ENCODE assay signal across 1 cellular context in the genomic region with DNA sequence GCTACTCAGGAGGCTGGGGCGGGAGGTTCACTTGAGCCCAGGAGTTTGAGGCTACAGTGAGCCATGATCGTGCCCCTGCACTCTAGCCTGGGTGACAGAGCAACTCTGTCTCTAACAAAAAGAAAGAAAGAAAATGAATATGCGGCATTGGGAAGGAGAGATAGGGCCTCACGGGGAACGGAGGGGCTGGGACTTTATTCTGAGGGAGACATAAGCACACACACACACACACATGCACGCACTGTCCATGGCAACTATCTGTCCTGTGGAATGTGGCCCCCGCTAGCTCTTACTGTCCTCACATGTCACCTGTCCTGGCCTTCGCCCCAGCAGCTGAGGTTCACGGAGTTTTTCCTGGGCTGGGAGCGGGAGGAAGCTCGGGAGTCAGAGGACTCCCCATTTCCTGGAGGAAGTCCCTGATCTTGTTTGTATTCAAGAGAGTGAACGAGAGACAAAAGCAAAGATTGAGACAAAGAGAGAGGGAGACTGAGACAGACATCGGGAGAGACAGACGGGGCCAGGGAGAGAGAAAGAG.
TF ChIP-seq lines count a peak whose summit lies in the region.

No MANE protein-coding gene starts in this region.

TF ChIP-seq in K562, 482 proteins besides CTCF, POLR2A, EP300 and RAD21 (continued from another document):
- TF ChIP-seq, protein P1, sequence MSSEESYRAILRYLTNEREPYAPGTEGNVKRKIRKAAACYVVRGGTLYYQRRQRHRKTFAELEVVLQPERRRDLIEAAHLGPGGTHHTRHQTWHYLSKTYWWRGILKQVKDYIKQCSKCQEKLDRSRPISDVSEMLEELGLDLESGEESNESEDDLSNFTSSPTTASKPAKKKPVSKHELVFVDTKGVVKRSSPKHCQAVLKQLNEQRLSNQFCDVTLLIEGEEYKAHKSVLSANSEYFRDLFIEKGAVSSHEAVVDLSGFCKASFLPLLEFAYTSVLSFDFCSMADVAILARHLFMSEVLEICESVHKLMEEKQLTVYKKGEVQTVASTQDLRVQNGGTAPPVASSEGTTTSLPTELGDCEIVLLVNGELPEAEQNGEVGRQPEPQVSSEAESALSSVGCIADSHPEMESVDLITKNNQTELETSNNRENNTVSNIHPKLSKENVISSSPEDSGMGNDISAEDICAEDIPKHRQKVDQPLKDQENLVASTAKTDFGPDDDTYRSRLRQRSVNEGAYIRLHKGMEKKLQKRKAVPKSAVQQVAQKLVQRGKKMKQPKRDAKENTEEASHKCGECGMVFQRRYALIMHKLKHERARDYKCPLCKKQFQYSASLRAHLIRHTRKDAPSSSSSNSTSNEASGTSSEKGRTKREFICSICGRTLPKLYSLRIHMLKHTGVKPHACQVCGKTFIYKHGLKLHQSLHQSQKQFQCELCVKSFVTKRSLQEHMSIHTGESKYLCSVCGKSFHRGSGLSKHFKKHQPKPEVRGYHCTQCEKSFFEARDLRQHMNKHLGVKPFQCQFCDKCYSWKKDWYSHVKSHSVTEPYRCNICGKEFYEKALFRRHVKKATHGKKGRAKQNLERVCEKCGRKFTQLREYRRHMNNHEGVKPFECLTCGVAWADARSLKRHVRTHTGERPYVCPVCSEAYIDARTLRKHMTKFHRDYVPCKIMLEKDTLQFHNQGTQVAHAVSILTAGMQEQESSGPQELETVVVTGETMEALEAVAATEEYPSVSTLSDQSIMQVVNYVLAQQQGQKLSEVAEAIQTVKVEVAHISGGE (CRISPR knock-in tag; IDR thresholded peaks at IDR 0.05) = 0 out of 6 replicates have a peak, but pooled peaks of 1 of the 3 experiments have one; percentile 22
- TF ChIP-seq ZFX (CRISPR knock-in tag; IDR thresholded peaks at IDR 0.05) = peak; percentile 68
- TF ChIP-seq RCOR1 (IDR thresholded peaks at IDR 0.05; ENCODE audit: borderline replicate concordance in 1 of 2, low read depth in 2 of 2, low read length in 2 of 2) = peak in 1 of 2 experiments; percentile 71; a peak in 1 of 4 replicates
- TF ChIP-seq ELF1 (tag; IDR thresholded peaks at IDR 0.05) = 0 out of 2 replicates have a peak, but pooled peaks have one; percentile 34
- TF ChIP-seq, protein P2, sequence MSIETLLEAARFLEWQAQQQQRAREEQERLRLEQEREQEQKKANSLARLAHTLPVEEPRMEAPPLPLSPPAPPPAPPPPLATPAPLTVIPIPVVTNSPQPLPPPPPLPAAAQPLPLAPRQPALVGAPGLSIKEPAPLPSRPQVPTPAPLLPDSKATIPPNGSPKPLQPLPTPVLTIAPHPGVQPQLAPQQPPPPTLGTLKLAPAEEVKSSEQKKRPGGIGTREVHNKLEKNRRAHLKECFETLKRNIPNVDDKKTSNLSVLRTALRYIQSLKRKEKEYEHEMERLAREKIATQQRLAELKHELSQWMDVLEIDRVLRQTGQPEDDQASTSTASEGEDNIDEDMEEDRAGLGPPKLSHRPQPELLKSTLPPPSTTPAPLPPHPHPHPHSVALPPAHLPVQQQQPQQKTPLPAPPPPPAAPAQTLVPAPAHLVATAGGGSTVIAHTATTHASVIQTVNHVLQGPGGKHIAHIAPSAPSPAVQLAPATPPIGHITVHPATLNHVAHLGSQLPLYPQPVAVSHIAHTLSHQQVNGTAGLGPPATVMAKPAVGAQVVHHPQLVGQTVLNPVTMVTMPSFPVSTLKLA (conservative IDR thresholded peaks at IDR 0.05) = 0 out of 4 replicates have a peak, but pooled peaks of 1 of the 2 experiments have one; percentile 51
- peak; percentile 45; the same call in 1 of the 2 replicates for TF ChIP-seq SUPT5H (IDR thresholded peaks at IDR 0.05)
- TF ChIP-seq SMAD4 (CRISPR knock-in tag; conservative IDR thresholded peaks at IDR 0.05) = peak; percentile 35; the same call in 1 of the 2 replicates
- TF ChIP-seq JUND (IDR thresholded peaks at IDR 0.05; ENCODE audit: borderline replicate concordance, low read depth, low read length) = 0 out of 2 replicates have a peak, but pooled peaks have one; percentile 2
- no peak for TF ChIP-seq JUND (tag; IDR thresholded peaks at IDR 0.05; ENCODE audit: borderline replicate concordance, low read depth, low read length)
- 0 out of 2 replicates have a peak, but pooled peaks have one; percentile 29 for TF ChIP-seq NFRKB (IDR thresholded peaks at IDR 0.05; ENCODE audit: low read depth)
- no peak for TF ChIP-seq TARDBP (IDR thresholded peaks at IDR 0.05)
- TF ChIP-seq MBD2 (IDR thresholded peaks at IDR 0.05; ENCODE audit: borderline replicate concordance, low read depth) = peak; percentile 14; the same call in 1 of the 2 replicates
- TF ChIP-seq, protein P3, sequence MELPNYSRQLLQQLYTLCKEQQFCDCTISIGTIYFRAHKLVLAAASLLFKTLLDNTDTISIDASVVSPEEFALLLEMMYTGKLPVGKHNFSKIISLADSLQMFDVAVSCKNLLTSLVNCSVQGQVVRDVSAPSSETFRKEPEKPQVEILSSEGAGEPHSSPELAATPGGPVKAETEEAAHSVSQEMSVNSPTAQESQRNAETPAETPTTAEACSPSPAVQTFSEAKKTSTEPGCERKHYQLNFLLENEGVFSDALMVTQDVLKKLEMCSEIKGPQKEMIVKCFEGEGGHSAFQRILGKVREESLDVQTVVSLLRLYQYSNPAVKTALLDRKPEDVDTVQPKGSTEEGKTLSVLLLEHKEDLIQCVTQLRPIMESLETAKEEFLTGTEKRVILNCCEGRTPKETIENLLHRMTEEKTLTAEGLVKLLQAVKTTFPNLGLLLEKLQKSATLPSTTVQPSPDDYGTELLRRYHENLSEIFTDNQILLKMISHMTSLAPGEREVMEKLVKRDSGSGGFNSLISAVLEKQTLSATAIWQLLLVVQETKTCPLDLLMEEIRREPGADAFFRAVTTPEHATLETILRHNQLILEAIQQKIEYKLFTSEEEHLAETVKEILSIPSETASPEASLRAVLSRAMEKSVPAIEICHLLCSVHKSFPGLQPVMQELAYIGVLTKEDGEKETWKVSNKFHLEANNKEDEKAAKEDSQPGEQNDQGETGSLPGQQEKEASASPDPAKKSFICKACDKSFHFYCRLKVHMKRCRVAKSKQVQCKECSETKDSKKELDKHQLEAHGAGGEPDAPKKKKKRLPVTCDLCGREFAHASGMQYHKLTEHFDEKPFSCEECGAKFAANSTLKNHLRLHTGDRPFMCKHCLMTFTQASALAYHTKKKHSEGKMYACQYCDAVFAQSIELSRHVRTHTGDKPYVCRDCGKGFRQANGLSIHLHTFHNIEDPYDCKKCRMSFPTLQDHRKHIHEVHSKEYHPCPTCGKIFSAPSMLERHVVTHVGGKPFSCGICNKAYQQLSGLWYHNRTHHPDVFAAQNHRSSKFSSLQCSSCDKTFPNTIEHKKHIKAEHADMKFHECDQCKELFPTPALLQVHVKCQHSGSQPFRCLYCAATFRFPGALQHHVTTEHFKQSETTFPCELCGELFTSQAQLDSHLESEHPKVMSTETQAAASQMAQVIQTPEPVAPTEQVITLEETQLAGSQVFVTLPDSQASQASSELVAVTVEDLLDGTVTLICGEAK (IDR thresholded peaks at IDR 0.05) = peak; percentile 43; the same call in 1 of the 2 replicates
- TF ChIP-seq, protein P3 (CRISPR knock-in tag; IDR thresholded peaks at IDR 0.05) = no peak
- TF ChIP-seq SOX6 (IDR thresholded peaks at IDR 0.05) = peak; percentile 31; the same call in 1 of the 2 replicates
- peak; percentile 66; the same call in 1 of the 2 replicates for TF ChIP-seq DPF2 (IDR thresholded peaks at IDR 0.05)
- TF ChIP-seq CXXC5 (CRISPR knock-in tag; IDR thresholded peaks at IDR 0.05) = peak; percentile 59
- TF ChIP-seq, protein P4, sequence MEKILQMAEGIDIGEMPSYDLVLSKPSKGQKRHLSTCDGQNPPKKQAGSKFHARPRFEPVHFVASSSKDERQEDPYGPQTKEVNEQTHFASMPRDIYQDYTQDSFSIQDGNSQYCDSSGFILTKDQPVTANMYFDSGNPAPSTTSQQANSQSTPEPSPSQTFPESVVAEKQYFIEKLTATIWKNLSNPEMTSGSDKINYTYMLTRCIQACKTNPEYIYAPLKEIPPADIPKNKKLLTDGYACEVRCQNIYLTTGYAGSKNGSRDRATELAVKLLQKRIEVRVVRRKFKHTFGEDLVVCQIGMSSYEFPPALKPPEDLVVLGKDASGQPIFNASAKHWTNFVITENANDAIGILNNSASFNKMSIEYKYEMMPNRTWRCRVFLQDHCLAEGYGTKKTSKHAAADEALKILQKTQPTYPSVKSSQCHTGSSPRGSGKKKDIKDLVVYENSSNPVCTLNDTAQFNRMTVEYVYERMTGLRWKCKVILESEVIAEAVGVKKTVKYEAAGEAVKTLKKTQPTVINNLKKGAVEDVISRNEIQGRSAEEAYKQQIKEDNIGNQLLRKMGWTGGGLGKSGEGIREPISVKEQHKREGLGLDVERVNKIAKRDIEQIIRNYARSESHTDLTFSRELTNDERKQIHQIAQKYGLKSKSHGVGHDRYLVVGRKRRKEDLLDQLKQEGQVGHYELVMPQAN (IDR thresholded peaks at IDR 0.05; ENCODE audit: borderline replicate concordance) = 0 out of 2 replicates have a peak, but pooled peaks have one; percentile 31
- TF ChIP-seq BHLHE40 (IDR thresholded peaks at IDR 0.05; ENCODE audit: low read length) = peak; percentile 26; the same call in 1 of the 2 replicates
- TF ChIP-seq PHF8 (IDR thresholded peaks at IDR 0.05; ENCODE audit: borderline replicate concordance, low read length) = no peak; the same call in 1 of the 2 replicates
- TF ChIP-seq L3MBTL2 (IDR thresholded peaks at IDR 0.05) = peak; percentile 71
- TF ChIP-seq, protein P5, sequence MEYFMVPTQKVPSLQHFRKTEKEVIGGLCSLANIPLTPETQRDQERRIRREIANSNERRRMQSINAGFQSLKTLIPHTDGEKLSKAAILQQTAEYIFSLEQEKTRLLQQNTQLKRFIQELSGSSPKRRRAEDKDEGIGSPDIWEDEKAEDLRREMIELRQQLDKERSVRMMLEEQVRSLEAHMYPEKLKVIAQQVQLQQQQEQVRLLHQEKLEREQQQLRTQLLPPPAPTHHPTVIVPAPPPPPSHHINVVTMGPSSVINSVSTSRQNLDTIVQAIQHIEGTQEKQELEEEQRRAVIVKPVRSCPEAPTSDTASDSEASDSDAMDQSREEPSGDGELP (CRISPR knock-in tag; IDR thresholded peaks at IDR 0.05; ENCODE audit: borderline replicate concordance) = peak; percentile 41; the same call in 1 of the 2 replicates
- TF ChIP-seq, protein P6, sequence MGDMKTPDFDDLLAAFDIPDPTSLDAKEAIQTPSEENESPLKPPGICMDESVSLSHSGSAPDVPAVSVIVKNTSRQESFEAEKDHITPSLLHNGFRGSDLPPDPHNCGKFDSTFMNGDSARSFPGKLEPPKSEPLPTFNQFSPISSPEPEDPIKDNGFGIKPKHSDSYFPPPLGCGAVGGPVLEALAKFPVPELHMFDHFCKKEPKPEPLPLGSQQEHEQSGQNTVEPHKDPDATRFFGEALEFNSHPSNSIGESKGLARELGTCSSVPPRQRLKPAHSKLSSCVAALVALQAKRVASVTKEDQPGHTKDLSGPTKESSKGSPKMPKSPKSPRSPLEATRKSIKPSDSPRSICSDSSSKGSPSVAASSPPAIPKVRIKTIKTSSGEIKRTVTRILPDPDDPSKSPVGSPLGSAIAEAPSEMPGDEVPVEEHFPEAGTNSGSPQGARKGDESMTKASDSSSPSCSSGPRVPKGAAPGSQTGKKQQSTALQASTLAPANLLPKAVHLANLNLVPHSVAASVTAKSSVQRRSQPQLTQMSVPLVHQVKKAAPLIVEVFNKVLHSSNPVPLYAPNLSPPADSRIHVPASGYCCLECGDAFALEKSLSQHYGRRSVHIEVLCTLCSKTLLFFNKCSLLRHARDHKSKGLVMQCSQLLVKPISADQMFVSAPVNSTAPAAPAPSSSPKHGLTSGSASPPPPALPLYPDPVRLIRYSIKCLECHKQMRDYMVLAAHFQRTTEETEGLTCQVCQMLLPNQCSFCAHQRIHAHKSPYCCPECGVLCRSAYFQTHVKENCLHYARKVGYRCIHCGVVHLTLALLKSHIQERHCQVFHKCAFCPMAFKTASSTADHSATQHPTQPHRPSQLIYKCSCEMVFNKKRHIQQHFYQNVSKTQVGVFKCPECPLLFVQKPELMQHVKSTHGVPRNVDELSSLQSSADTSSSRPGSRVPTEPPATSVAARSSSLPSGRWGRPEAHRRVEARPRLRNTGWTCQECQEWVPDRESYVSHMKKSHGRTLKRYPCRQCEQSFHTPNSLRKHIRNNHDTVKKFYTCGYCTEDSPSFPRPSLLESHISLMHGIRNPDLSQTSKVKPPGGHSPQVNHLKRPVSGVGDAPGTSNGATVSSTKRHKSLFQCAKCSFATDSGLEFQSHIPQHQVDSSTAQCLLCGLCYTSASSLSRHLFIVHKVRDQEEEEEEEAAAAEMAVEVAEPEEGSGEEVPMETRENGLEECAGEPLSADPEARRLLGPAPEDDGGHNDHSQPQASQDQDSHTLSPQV (IDR thresholded peaks at IDR 0.05) = peak; percentile 32; the same call in 1 of the 2 replicates
- TF ChIP-seq ZC3H4 (CRISPR knock-in tag; IDR thresholded peaks at IDR 0.05; ENCODE audit: borderline replicate concordance) = peak; percentile 70; the same call in 1 of the 2 replicates
- peak; percentile 87 for TF ChIP-seq RFX1 (IDR thresholded peaks at IDR 0.05)
- no peak for TF ChIP-seq ZBTB8A (IDR thresholded peaks at IDR 0.05; ENCODE audit: partially characterized antibody)
- no peak for TF ChIP-seq MIER1 (IDR thresholded peaks at IDR 0.05; ENCODE audit: low read depth)
